Comparison of ENCODE assay signal across 8 cellular contexts in genomic region chr14:74084277-74085046, GRCh38. TPM values are rescaled to one million over a fixed set of nuclear protein-coding genes. Genes with fewer than 3 reads are reported as not detected.
DNase-seq lines count a peak whose midpoint lies in the region; ATAC-seq, FAIRE-seq and TF ChIP-seq lines count a peak whose summit lies in the region.

ALDH6A1 (minus strand) TSS chr14:74084453; CDS start chr14:74084394, 59 bp downstream.
LIN52 (plus strand) TSS chr14:74084956; CDS start chr14:74084975, 19 bp downstream.

- FAIRE-seq in bronchial epithelial cell (lab: Jason Lieb, UNC) (peak; percentile 28), small intestine (lab: Jason Lieb, UNC) (peak; percentile 96)

- H3K4me3 ChIP-seq in AG09309 (ENCODE audit: control insufficient read depth, low read depth, low read length): peak within 1 kb of the TSS; percentile 83
- H3K4me3 ChIP-seq in WI38 (ENCODE audit: low read depth, low read length): peak within 1 kb of the TSS; percentile 91
- H3K4me3 ChIP-seq in bronchial epithelial cell (ENCODE audit: low read depth, low read length): peak within 1 kb of the TSS; percentile 80
- peak within 1 kb of the TSS; percentile 62 to 84 for H3K4me3 ChIP-seq in small intestine (ENCODE audit: low read depth in 1 of 2, low read length in 2 of 2)

- ATAC-seq in GM18909 (IDR thresholded peaks at IDR 0.05; ENCODE audit: poor library complexity, unreplicated experiment) (peak; percentile 91), HG03175 (IDR thresholded peaks at IDR 0.05; ENCODE audit: unreplicated experiment) (peak; percentile 91)

- 0% methylated on average over 45 to 46 of the region's 46 CpGs for WGBS in small intestine, 3 donors

- no peaks in the 10 kb centered on the region for H3K9me3 ChIP-seq in small intestine (ENCODE audit: control insufficient read depth, low read depth)

- TF ChIP-seq CTCF in AG09309 (IDR thresholded peaks at IDR 0.05; ENCODE audit: control insufficient read depth, insufficient read depth, low read depth, low read length, missing control alignments): no peak
- TF ChIP-seq CTCF in WI38 (IDR thresholded peaks at IDR 0.05; ENCODE audit: low read depth, low read length): no peak
- no peak for TF ChIP-seq CTCF in bronchial epithelial cell (IDR thresholded peaks at IDR 0.05; ENCODE audit: insufficient read depth, low read length, severe bottlenecking)

- no peaks in the 10 kb centered on the region for H3K27me3 ChIP-seq in bronchial epithelial cell (ENCODE audit: control insufficient read depth, insufficient read depth, low read length)
- H3K27me3 ChIP-seq in small intestine (ENCODE audit: control insufficient read depth in 2 of 2, insufficient read depth in 2 of 2, low read length in 2 of 2): no peaks in the 10 kb centered on the region

- DNase-seq in AG09309 (ENCODE audit: low read depth) (peak; percentile 100), NCI-H2227 treated with DMSO at 0.1 percent for 48 hours (lab: John Stamatoyannopoulos, UW) (peak; percentile 100), bronchial epithelial cell (ENCODE audit: low read depth) (peak; percentile 100), iPS-NIHi11 (ENCODE audit: low spot score) (peak; percentile 100), small intestine (peak; percentile 100)

- H3K36me3 ChIP-seq in bronchial epithelial cell (ENCODE audit: control insufficient read depth, insufficient read depth, low read length) (no peaks in the 10 kb centered on the region), small intestine (ENCODE audit: control insufficient read depth in 2 of 2, insufficient read depth in 2 of 2, low read length in 2 of 2) (no peaks in the 10 kb centered on the region)

- peak within 1 kb of the TSS; percentile 56 to 86 for H3K27ac ChIP-seq in small intestine (ENCODE audit: low read depth in 1 of 2, low read length in 1 of 2)

- H3K4me1 ChIP-seq in small intestine (ENCODE audit: control insufficient read depth in 2 of 2, insufficient read depth in 1 of 2, low read depth in 1 of 2, low read length in 1 of 2): peaks cover 2 to 4% of the 10 kb centered on the region in 2 donors

RNA-seq across cellular contexts. Expression of gene ALDH6A1, which starts in this region (rescaled TPM):
- 15.1 and 22.1 TPM in 2 replicates for total RNA-seq in bronchial epithelial cell
- polyA plus RNA-seq in small intestine: 10 to 100 TPM; 15.8 to 56.4 (median 20.8) TPM

RNA-seq across cellular contexts. Expression of gene LIN52, which starts in this region (rescaled TPM):
- total RNA-seq in bronchial epithelial cell: 7.9 and 8.4 TPM in 2 replicates
- polyA plus RNA-seq in small intestine: 10 to 100 TPM in 2 of 3 donors, 1 to 10 TPM in 1; 6.1 to 22.1 (median 11.3) TPM

Comparison
In these comparisons a context has a peak if more than half of its experiments do, and no peak if none do; other contexts are left out.
1. Peak in every context shown above with its lines: DNase-seq, ATAC-seq, H3K4me3 ChIP-seq and H3K27ac ChIP-seq.